Comparison of ENCODE assay signal across 1 cellular context in genomic region chr6:45961125-45961524, GRCh38.
TF ChIP-seq lines count a peak whose summit lies in the region.

No MANE protein-coding gene starts in this region.

TF ChIP-seq in HepG2, 621 proteins besides CTCF, POLR2A, EP300 and RAD21 (continued from another document):
- TF ChIP-seq ZNF207 (IDR thresholded peaks at IDR 0.05; ENCODE audit: borderline replicate concordance) (no peak), ZNF350 (CRISPR knock-in tag; IDR thresholded peaks at IDR 0.05; ENCODE audit: borderline replicate concordance, low read depth) (no peak)
